In genomic region chr11:20894296-20894695, GRCh38 we compare ENCODE assay signal across 8 cellular contexts.
"Had no signal": no experiment of that assay in that cellular context is flagged by ENCODE, and none has a peak within 500 bp of the region (broad histone marks: within the 10 kb centered on the region; RNA-seq: fewer than 3 reads in every experiment).

No MANE protein-coding gene starts in this region.

- ATAC-seq: GM23338, HCT116 had no signal

- H3K27ac Mint-ChIP-seq: GM23338, H9, HFFc6 had no signal

- H3K4me1 Mint-ChIP-seq: GM23338, H9 had no signal

- DNase-seq: GM23248, GOT3, H7, H9, HCEC 1CT, HFFc6 had no signal

- H3K4me3 Mint-ChIP-seq: GM23338, H9, HFFc6 had no signal
